ENCODE assay signal across 9 cellular contexts in genomic region chr3:137105277-137105977, GRCh38.
A peak's percentile ranks its signal among the peaks of the same experiment; 100 is the strongest.
DNase-seq lines count a peak whose midpoint lies in the region; ATAC-seq and TF ChIP-seq lines count a peak whose summit lies in the region.
"Had no signal": no experiment of that assay in that cellular context is flagged by ENCODE, and none has a peak within 500 bp of the region (broad histone marks: within the 10 kb centered on the region; RNA-seq: fewer than 3 reads in every experiment).

No MANE protein-coding gene starts in this region.

- H4K20me1 ChIP-seq in fibroblast of lung (ENCODE audit: control insufficient read depth, extremely low read depth, insufficient read depth, low read length) = no peaks in the 10 kb centered on the region

- no peaks in the 10 kb centered on the region for H3K36me3 ChIP-seq in fibroblast of lung (ENCODE audit: control insufficient read depth, insufficient read depth, low read length)

- H3K27me3 Mint-ChIP-seq in nephron (ENCODE audit: low read depth) = peaks cover 18% of the 10 kb centered on the region
- H3K27me3 Mint-ChIP-seq in T-helper 2 cell treated with Interferon-gamma antibody and Interleukin-4, amounts not matched to agents 5 μg/mL and 100 μg/mL, for 36 hours (ENCODE audit: low read depth) = peaks cover 11% of the 10 kb centered on the region

- no peak overlapping the region for H2AFZ ChIP-seq in fibroblast of lung (ENCODE audit: low read length)

- no peak overlapping the region for H3K27ac ChIP-seq in fibroblast of lung (ENCODE audit: insufficient read depth, low read length)

- H3K4me1 ChIP-seq in fibroblast of lung (ENCODE audit: control insufficient read depth, extremely low read depth, insufficient read depth, low read length) = no peaks in the 10 kb centered on the region

- peak; percentile 0 for DNase-seq in DMS153 (lab: John Stamatoyannopoulos, UW)
- DNase-seq in NCI-H1436 (lab: John Stamatoyannopoulos, UW) = peak; percentile 61
- peak; percentile 83 for DNase-seq in SKM-1 (lab: John Stamatoyannopoulos, UW; ENCODE audit: unreplicated experiment)
- peak; percentile 41 to 74 for DNase-seq in fibroblast of lung (ENCODE audit: low read depth in 2 of 2)
- DNase-seq in T-helper 2 cell treated with Interferon-gamma antibody and Interleukin-4, amounts not matched to agents 5 μg/mL and 100 μg/mL, for 36 hours (ENCODE audit: low spot score) = no peak
- DNase-seq: activated T-cell treated with anti-CD3 and anti-CD28 coated beads, Interleukin-2, amount 50 U/mL, for 4 hours had no signal

- no peak overlapping the region for H3K9ac ChIP-seq in fibroblast of lung (ENCODE audit: insufficient read depth, low read length)

- H3K4me3 ChIP-seq in fibroblast of lung (replicated peaks in 1 of 4; ENCODE audit: control extremely low read depth in 1 of 4, insufficient read depth in 1 of 4, low read depth in 3 of 4, low read length in 4 of 4) = peak overlapping the region in 2 of 4 experiments; percentile 6 to 10

- no peaks in the 10 kb centered on the region for H3K9me3 ChIP-seq in fibroblast of lung (ENCODE audit: control insufficient read depth, insufficient read depth, low read depth, low read length)

- peaks cover 5% of the 10 kb centered on the region for H3K4me1 Mint-ChIP-seq in nephron
- no peaks in the 10 kb centered on the region for H3K4me1 Mint-ChIP-seq in T-helper 2 cell treated with Interferon-gamma antibody and Interleukin-4, amounts not matched to agents 5 μg/mL and 100 μg/mL, for 36 hours (ENCODE audit: low read depth)

- TF ChIP-seq CTCF in fibroblast of lung (conservative IDR thresholded peaks at IDR 0.05 in 1 of 2, IDR thresholded peaks at IDR 0.05 in 1 of 2; ENCODE audit: low read depth in 1 of 2, low read length in 2 of 2) = peak; percentile 51 to 58
- peak; percentile 68 to 78 (median 72) for TF ChIP-seq CTCF in nephron (IDR thresholded peaks at IDR 0.05; ENCODE audit: unreplicated experiment in 3 of 3)

- no peak overlapping the region for H3K4me2 ChIP-seq in fibroblast of lung (ENCODE audit: extremely low read depth, insufficient read depth, low read length)

- H3K9me3 Mint-ChIP-seq in nephron = no peaks in the 10 kb centered on the region
- H3K9me3 Mint-ChIP-seq in T-helper 2 cell treated with Interferon-gamma antibody and Interleukin-4, amounts not matched to agents 5 μg/mL and 100 μg/mL, for 36 hours = no peaks in the 10 kb centered on the region
- H3K9me3 Mint-ChIP-seq: activated T-cell treated with anti-CD3 and anti-CD28 coated beads, Interleukin-2, amount 50 U/mL, for 4 hours had no signal

- H3K79me2 ChIP-seq in fibroblast of lung (ENCODE audit: control insufficient read depth, insufficient read depth, low read length) = no peaks in the 10 kb centered on the region

- H3K27me3 ChIP-seq in fibroblast of lung (ENCODE audit: control insufficient read depth, insufficient read depth, low read length) = peaks cover 2% of the 10 kb centered on the region

- ATAC-seq in GM21529 (IDR thresholded peaks at IDR 0.05; ENCODE audit: unreplicated experiment) = peak; percentile 52
- no peak for ATAC-seq in HG03135 (IDR thresholded peaks at IDR 0.05; ENCODE audit: unreplicated experiment)

- H3K4me3 Mint-ChIP-seq in nephron = no peak overlapping the region
- H3K4me3 Mint-ChIP-seq in T-helper 2 cell treated with Interferon-gamma antibody and Interleukin-4, amounts not matched to agents 5 μg/mL and 100 μg/mL, for 36 hours = no peak overlapping the region
- H3K4me3 Mint-ChIP-seq: activated T-cell treated with anti-CD3 and anti-CD28 coated beads, Interleukin-2, amount 50 U/mL, for 4 hours had no signal

- no peak overlapping the region for H3K27ac Mint-ChIP-seq in nephron
- H3K27ac Mint-ChIP-seq in T-helper 2 cell treated with Interferon-gamma antibody and Interleukin-4, amounts not matched to agents 5 μg/mL and 100 μg/mL, for 36 hours = no peak overlapping the region

- no peaks in the 10 kb centered on the region for H3K36me3 Mint-ChIP-seq in nephron (ENCODE audit: low read depth)
- no peaks in the 10 kb centered on the region for H3K36me3 Mint-ChIP-seq in T-helper 2 cell treated with Interferon-gamma antibody and Interleukin-4, amounts not matched to agents 5 μg/mL and 100 μg/mL, for 36 hours (ENCODE audit: low read depth)
